ENCODE assay signal across 31 cellular contexts in the genomic region with DNA sequence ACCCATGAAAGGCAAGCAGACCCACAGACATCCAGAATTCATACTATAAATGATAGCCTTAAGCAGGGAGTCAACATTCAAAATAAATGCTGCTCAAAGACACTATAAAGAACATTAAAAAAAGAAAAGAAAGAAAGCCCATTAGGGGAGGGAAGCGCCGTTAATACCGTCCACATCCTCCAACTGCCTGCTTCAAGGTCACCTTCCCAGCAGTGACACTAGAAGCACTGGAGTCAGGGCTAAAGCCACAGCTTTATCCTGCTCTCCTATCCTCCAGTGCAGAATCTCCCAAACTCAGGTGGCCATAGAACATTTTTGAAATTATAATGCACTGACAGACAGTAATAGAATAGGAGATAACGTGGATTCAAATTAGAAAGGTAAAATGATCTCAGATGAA. TPM values are rescaled to one million over a fixed set of nuclear protein-coding genes. Genes with fewer than 3 reads are reported as not detected.
DNase-seq lines count a peak whose midpoint lies in the region; ATAC-seq, FAIRE-seq and TF ChIP-seq lines count a peak whose summit lies in the region.
"Had no signal": no experiment of that assay in that cellular context is flagged by ENCODE, and none has a peak within 500 bp of the region (broad histone marks: within the 10 kb centered on the region; RNA-seq: fewer than 3 reads in every experiment).

No MANE protein-coding gene starts in this region.

- FAIRE-seq in kidney (lab: Jason Lieb, UNC), result no peak
- FAIRE-seq: colon, urothelium cell line had no signal

- peaks cover 53% of the 10 kb centered on the region for H3K4me1 Mint-ChIP-seq in nephron
- peaks cover 43% of the 10 kb centered on the region for H3K4me1 Mint-ChIP-seq in activated T-cell treated with anti-CD3 and anti-CD28 coated beads, Interleukin-2, amount 50 U/mL, for 72 hours (ENCODE audit: low read depth)

- DNase-seq in NCI-H82 (lab: John Stamatoyannopoulos, UW), result peak; percentile 28
- no peak for DNase-seq in NCI-H82 treated with DMSO at 0.1 percent for 48 hours (lab: John Stamatoyannopoulos, UW; ENCODE audit: unreplicated experiment)
- no peak for DNase-seq in caudate nucleus (lab: John Stamatoyannopoulos, UW)
- no peak for DNase-seq in spleen
- DNase-seq in kidney, result no peak
- no peak for DNase-seq in activated T-cell treated with anti-CD3 and anti-CD28 coated beads, Interleukin-2, amount 50 U/mL, for 72 hours
- DNase-seq: activated CD4-positive, alpha-beta memory T cell treated with anti-CD3 and anti-CD28 coated beads for 36 hours; activated naive CD4-positive, alpha-beta T cell treated with Interleukin-2 at 50 U/mL for 16 hours; Calu3; DMS79; effector CD4-positive, alpha-beta T cell; GDM1; immature natural killer cell; IMR-90; mesendoderm; NCI-H146; NCI-H345; NCI-H748 treated with DMSO at 0.1 percent for 48 hours; right lobe of liver; stimulated activated CD4-positive, alpha-beta T cell treated with anti-CD3 and anti-CD28 coated beads, Interleukin-15, amount 100 ng/mL, for 24 hours; stimulated activated CD4-positive, alpha-beta T cell treated with anti-CD3 and anti-CD28 coated beads, Interleukin-4, amount 100 ng/mL, for 4 hours; T-helper 1 cell; testis had no signal

- no peak for ATAC-seq in HG02763 (IDR thresholded peaks at IDR 0.05; ENCODE audit: unreplicated experiment)
- ATAC-seq in activated T-cell treated with anti-CD3 and anti-CD28 coated beads, Interleukin-2, amount 50 U/mL, for 72 hours (replicated peaks in 1 of 2), result no peak

- no peak for TF ChIP-seq POLR2A in spleen (IDR thresholded peaks at IDR 0.05)

- H3K36me3 ChIP-seq in spleen (peaks cover 0 to 10% (median 0%) of the 10 kb centered on the region in 6 donors), kidney (ENCODE audit: control insufficient read depth in 1 of 2, insufficient read depth in 2 of 2, low read length in 2 of 2) (no peaks in the 10 kb centered on the region)
- H3K36me3 ChIP-seq: neural progenitor cell, right lobe of liver had no signal

- H3K4me1 ChIP-seq in spleen (peaks cover 0 to 40% (median 16%) of the 10 kb centered on the region in 6 donors), kidney (ENCODE audit: control insufficient read depth in 1 of 2, insufficient read depth in 1 of 2, low read depth in 1 of 2, low read length in 2 of 2) (peaks cover 5% of the 10 kb centered on the region in 2 donors)
- H3K4me1 ChIP-seq: neural progenitor cell had no signal

- H3K4me3 ChIP-seq in spleen (no peak overlapping the region), kidney (ENCODE audit: low read length in 2 of 2) (no peak overlapping the region)
- H3K4me3 ChIP-seq: neural progenitor cell, right lobe of liver, testis had no signal

- peak overlapping the region; percentile 12 to 49 (median 28) for H3K27ac Mint-ChIP-seq in nephron
- H3K27ac Mint-ChIP-seq in activated T-cell treated with anti-CD3 and anti-CD28 coated beads, Interleukin-2, amount 50 U/mL, for 72 hours, result no peak overlapping the region
- H3K27ac Mint-ChIP-seq: activated CD4-positive, alpha-beta memory T cell treated with anti-CD3 and anti-CD28 coated beads for 36 hours; neural progenitor cell had no signal

- no peak overlapping the region for H3K4me3 Mint-ChIP-seq in nephron
- H3K4me3 Mint-ChIP-seq in activated T-cell treated with anti-CD3 and anti-CD28 coated beads, Interleukin-2, amount 50 U/mL, for 72 hours, result no peak overlapping the region
- H3K4me3 Mint-ChIP-seq: activated CD4-positive, alpha-beta memory T cell treated with anti-CD3 and anti-CD28 coated beads for 36 hours; brain; immature natural killer cell; neural progenitor cell had no signal

- no peak for TF ChIP-seq CTCF in nephron (IDR thresholded peaks at IDR 0.05; ENCODE audit: unreplicated experiment in 3 of 3)
- TF ChIP-seq CTCF in spleen (IDR thresholded peaks at IDR 0.05 in 8 of 11, conservative IDR thresholded peaks at IDR 0.05 in 3 of 11), result no peak
- TF ChIP-seq CTCF in kidney (IDR thresholded peaks at IDR 0.05; ENCODE audit: borderline replicate concordance, extremely low read depth, insufficient read depth), result no peak

- H3K27ac ChIP-seq in caudate nucleus (ENCODE audit: low read depth, low read length) (peak overlapping the region; percentile 93), spleen (peak overlapping the region in 6 of 8 donors; percentile 7 to 47 (median 33)), kidney (ENCODE audit: low read depth in 2 of 2, low read length in 2 of 2) (no peak overlapping the region)
- H3K27ac ChIP-seq: 22Rv1, C4-2B, neural progenitor cell, testis had no signal

- no peaks in the 10 kb centered on the region for H3K27me3 ChIP-seq in spleen (replicated peaks in 1 of 7)
- H3K27me3 ChIP-seq: neural progenitor cell, right lobe of liver, testis had no signal

- no peaks in the 10 kb centered on the region for H3K36me3 Mint-ChIP-seq in nephron (ENCODE audit: low read depth)
- peaks cover 0 to under 1% of the 10 kb centered on the region in 2 donors for H3K36me3 Mint-ChIP-seq in activated T-cell treated with anti-CD3 and anti-CD28 coated beads, Interleukin-2, amount 50 U/mL, for 72 hours (ENCODE audit: insufficient read depth in 2 of 2)
- H3K36me3 Mint-ChIP-seq: neural progenitor cell had no signal

- no peak overlapping the region for H3K9ac ChIP-seq in kidney (ENCODE audit: low read length in 2 of 2)
- H3K9ac ChIP-seq: neural progenitor cell had no signal

- H3K9me3 Mint-ChIP-seq in nephron, result no peaks in the 10 kb centered on the region
- no peaks in the 10 kb centered on the region for H3K9me3 Mint-ChIP-seq in activated T-cell treated with anti-CD3 and anti-CD28 coated beads, Interleukin-2, amount 50 U/mL, for 72 hours
- H3K9me3 Mint-ChIP-seq: activated CD4-positive, alpha-beta memory T cell treated with anti-CD3 and anti-CD28 coated beads for 36 hours; immature natural killer cell; neural progenitor cell had no signal

- intact Hi-C loops in spleen (cut with DNase I; ENCODE audit: low total_unique reads) (no loop called here), kidney (cut with DNase I) (no loop called here)

- no peaks in the 10 kb centered on the region for H3K27me3 Mint-ChIP-seq in nephron (ENCODE audit: low read depth)
- H3K27me3 Mint-ChIP-seq in activated T-cell treated with anti-CD3 and anti-CD28 coated beads, Interleukin-2, amount 50 U/mL, for 72 hours (ENCODE audit: low read depth), result no peaks in the 10 kb centered on the region
- H3K27me3 Mint-ChIP-seq: activated CD4-positive, alpha-beta memory T cell treated with anti-CD3 and anti-CD28 coated beads for 36 hours had no signal

- H3K9me3 ChIP-seq in spleen, result no peaks in the 10 kb centered on the region
- H3K9me3 ChIP-seq in kidney (ENCODE audit: control insufficient read depth in 1 of 2, low read length in 2 of 2), result no peaks in the 10 kb centered on the region
- H3K9me3 ChIP-seq: right lobe of liver, testis had no signal

- WGBS in spleen, 5 donors, result 53 to 66% (median 60%) methylated on average over 4 of the region's 4 CpGs

RNA-seq across cellular contexts. Expression of a gene that starts 59.4 kb away (rescaled TPM):
- total RNA-seq in spleen, result 10 to 100 TPM; 22.3 to 44.5 (median 33.4) TPM
- polyA plus RNA-seq in spleen, result 1 to 10 TPM; 3.0 to 6.7 (median 3.9) TPM
- total RNA-seq in kidney, result 39.1 TPM
- polyA plus RNA-seq in kidney (ENCODE audit: insufficient read depth, low read depth, low replicate concordance), result 14.0 TPM
- total RNA-seq in activated T-cell treated with anti-CD3 and anti-CD28 coated beads, Interleukin-2, amount 50 U/mL, for 72 hours, result 10 to 100 TPM; 10.5 to 15.7 TPM

Comparison
In these comparisons a context has a peak if more than half of its experiments do, and no peak if none do; other contexts are left out.
1. H3K27ac ChIP-seq: peak in caudate nucleus (single experiment) and spleen (6 of 8); none in kidney (0 of 2).